In genomic region chr4:12633058-12633651, GRCh38 we compare ENCODE assay signal across 8 cellular contexts.
DNase-seq lines count a peak whose midpoint lies in the region; ATAC-seq lines count a peak whose summit lies in the region.

No MANE protein-coding gene starts in this region.

- peak; percentile 99 for ATAC-seq in HG02870 (IDR thresholded peaks at IDR 0.05; ENCODE audit: unreplicated experiment)

- DNase-seq in activated gamma-delta T cell treated with Interleukin-2 at 50 U/mL for 16 hours = peak; percentile 47
- no peak for DNase-seq in activated gamma-delta T cell (lab: John Stamatoyannopoulos, UW)
- peak; percentile 49 for DNase-seq in NCI-H146 treated with DMSO at 0.1 percent for 48 hours (lab: John Stamatoyannopoulos, UW; ENCODE audit: unreplicated experiment)
- peak in 4 of 5 experiments; percentile 19 to 66 (median 50) for DNase-seq in T-helper 2 cell
- DNase-seq in astrocyte of the hippocampus (ENCODE audit: low read depth, low spot score) = peak; percentile 81
- peak; percentile 15 for DNase-seq in iPS DF 19.7 (ENCODE audit: low read depth, low spot score)
- DNase-seq in smooth muscle cell of the brain vasculature (ENCODE audit: low read depth, low spot score) = peak; percentile 45
